Comparison of ENCODE assay signal across 1 cellular context in genomic region chr22:33896154-33896800, GRCh38.
TF ChIP-seq lines count a peak whose summit lies in the region.

No MANE protein-coding gene starts in this region.

TF ChIP-seq in GM12878, 131 proteins besides CTCF, POLR2A, EP300 and RAD21:
- TF ChIP-seq CUX1 (IDR thresholded peaks at IDR 0.05; ENCODE audit: insufficient replicate concordance, low read depth, low read length) (no peak), CBFB (IDR thresholded peaks at IDR 0.05; ENCODE audit: low read depth) (0 out of 2 replicates have a peak, but pooled peaks have one; percentile 22), RUNX3 (IDR thresholded peaks at IDR 0.05; ENCODE audit: low read length) (peak; percentile 21), TBL1XR1 (IDR thresholded peaks at IDR 0.05; ENCODE audit: low read depth, low read length) (no peak), SRF (IDR thresholded peaks at IDR 0.05; ENCODE audit: low read depth in 2 of 2, low read length in 2 of 2) (0 out of 4 replicates have a peak, but pooled peaks of 1 of the 2 experiments have one; percentile 10), MTA2 (IDR thresholded peaks at IDR 0.05; ENCODE audit: low read depth) (no peak), POLR2AphosphoS5 (IDR thresholded peaks at IDR 0.05; ENCODE audit: low read length) (peak; percentile 70), EED (IDR thresholded peaks at IDR 0.05; ENCODE audit: low read depth) (peak; percentile 45; the same call in 1 of the 2 replicates), STAT3 (IDR thresholded peaks at IDR 0.05; ENCODE audit: low read depth, low read length) (no peak), STAT1 (conservative IDR thresholded peaks at IDR 0.05) (no peak), CREM (IDR thresholded peaks at IDR 0.05; ENCODE audit: low read depth) (peak; percentile 56), RELA (IDR thresholded peaks at IDR 0.05; ENCODE audit: borderline replicate concordance, partially characterized antibody) (no peak), MAX (IDR thresholded peaks at IDR 0.05; ENCODE audit: low read depth, low read length) (no peak), DPF2 (IDR thresholded peaks at IDR 0.05) (peak; percentile 17; the same call in 1 of the 2 replicates), JUND (IDR thresholded peaks at IDR 0.05; ENCODE audit: low read depth, low read length) (no peak), ETV6 (conservative IDR thresholded peaks at IDR 0.05 in 1 of 2, IDR thresholded peaks at IDR 0.05 in 1 of 2; ENCODE audit: borderline replicate concordance in 1 of 2, low read depth in 1 of 2) (0 out of 4 replicates have a peak, but pooled peaks of 1 of the 2 experiments have one; percentile 51), POU2F2 (IDR thresholded peaks at IDR 0.05; ENCODE audit: borderline replicate concordance, low read depth, low read length) (peak; percentile 90), RB1 (IDR thresholded peaks at IDR 0.05; ENCODE audit: borderline replicate concordance) (no peak)
